Comparison of ENCODE assay signal across 2 cellular contexts in genomic region chr7:154055489-154056106, GRCh38.
TF ChIP-seq lines count a peak whose summit lies in the region.

No MANE protein-coding gene starts in this region.

TF ChIP-seq in HCT116, 20 proteins besides CTCF, POLR2A, EP300 and RAD21:
- TF ChIP-seq, protein P1, sequence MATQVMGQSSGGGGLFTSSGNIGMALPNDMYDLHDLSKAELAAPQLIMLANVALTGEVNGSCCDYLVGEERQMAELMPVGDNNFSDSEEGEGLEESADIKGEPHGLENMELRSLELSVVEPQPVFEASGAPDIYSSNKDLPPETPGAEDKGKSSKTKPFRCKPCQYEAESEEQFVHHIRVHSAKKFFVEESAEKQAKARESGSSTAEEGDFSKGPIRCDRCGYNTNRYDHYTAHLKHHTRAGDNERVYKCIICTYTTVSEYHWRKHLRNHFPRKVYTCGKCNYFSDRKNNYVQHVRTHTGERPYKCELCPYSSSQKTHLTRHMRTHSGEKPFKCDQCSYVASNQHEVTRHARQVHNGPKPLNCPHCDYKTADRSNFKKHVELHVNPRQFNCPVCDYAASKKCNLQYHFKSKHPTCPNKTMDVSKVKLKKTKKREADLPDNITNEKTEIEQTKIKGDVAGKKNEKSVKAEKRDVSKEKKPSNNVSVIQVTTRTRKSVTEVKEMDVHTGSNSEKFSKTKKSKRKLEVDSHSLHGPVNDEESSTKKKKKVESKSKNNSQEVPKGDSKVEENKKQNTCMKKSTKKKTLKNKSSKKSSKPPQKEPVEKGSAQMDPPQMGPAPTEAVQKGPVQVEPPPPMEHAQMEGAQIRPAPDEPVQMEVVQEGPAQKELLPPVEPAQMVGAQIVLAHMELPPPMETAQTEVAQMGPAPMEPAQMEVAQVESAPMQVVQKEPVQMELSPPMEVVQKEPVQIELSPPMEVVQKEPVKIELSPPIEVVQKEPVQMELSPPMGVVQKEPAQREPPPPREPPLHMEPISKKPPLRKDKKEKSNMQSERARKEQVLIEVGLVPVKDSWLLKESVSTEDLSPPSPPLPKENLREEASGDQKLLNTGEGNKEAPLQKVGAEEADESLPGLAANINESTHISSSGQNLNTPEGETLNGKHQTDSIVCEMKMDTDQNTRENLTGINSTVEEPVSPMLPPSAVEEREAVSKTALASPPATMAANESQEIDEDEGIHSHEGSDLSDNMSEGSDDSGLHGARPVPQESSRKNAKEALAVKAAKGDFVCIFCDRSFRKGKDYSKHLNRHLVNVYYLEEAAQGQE (IDR thresholded peaks at IDR 0.05; ENCODE audit: low read depth): peak; percentile 22
TF ChIP-seq in HCT116: peak in this region for 1; not testable (repeated sequence) for 19.

TF ChIP-seq in K562, 482 proteins besides CTCF, POLR2A, EP300 and RAD21 (continued from another document):
- TF ChIP-seq RCOR1 (IDR thresholded peaks at IDR 0.05; ENCODE audit: borderline replicate concordance in 1 of 2, low read depth in 2 of 2, low read length in 2 of 2): 0 out of 4 replicates have a peak, but pooled peaks of 1 of the 2 experiments have one; percentile 32
- 0 out of 2 replicates have a peak, but pooled peaks have one; percentile 15 for TF ChIP-seq CHAMP1 (IDR thresholded peaks at IDR 0.05)
